1 cellular context compared by ENCODE assay signal in genomic region chr15:34099914-34100313, GRCh38.
TF ChIP-seq lines count a peak whose summit lies in the region.

No MANE protein-coding gene starts in this region.

TF ChIP-seq in GM23338, 12 proteins besides CTCF, POLR2A, EP300 and RAD21:
- no peak for TF ChIP-seq CREB1 (CRISPR knock-in tag; IDR thresholded peaks at IDR 0.05; ENCODE audit: low read depth)
- no peak for TF ChIP-seq ETS1 (IDR thresholded peaks at IDR 0.05)
- no peak for TF ChIP-seq EZH2 (IDR thresholded peaks at IDR 0.05; ENCODE audit: low read depth, unreplicated experiment)
- no peak for TF ChIP-seq ZNF331 (CRISPR knock-in tag; IDR thresholded peaks at IDR 0.05; ENCODE audit: low read depth)
- TF ChIP-seq, protein P1, sequence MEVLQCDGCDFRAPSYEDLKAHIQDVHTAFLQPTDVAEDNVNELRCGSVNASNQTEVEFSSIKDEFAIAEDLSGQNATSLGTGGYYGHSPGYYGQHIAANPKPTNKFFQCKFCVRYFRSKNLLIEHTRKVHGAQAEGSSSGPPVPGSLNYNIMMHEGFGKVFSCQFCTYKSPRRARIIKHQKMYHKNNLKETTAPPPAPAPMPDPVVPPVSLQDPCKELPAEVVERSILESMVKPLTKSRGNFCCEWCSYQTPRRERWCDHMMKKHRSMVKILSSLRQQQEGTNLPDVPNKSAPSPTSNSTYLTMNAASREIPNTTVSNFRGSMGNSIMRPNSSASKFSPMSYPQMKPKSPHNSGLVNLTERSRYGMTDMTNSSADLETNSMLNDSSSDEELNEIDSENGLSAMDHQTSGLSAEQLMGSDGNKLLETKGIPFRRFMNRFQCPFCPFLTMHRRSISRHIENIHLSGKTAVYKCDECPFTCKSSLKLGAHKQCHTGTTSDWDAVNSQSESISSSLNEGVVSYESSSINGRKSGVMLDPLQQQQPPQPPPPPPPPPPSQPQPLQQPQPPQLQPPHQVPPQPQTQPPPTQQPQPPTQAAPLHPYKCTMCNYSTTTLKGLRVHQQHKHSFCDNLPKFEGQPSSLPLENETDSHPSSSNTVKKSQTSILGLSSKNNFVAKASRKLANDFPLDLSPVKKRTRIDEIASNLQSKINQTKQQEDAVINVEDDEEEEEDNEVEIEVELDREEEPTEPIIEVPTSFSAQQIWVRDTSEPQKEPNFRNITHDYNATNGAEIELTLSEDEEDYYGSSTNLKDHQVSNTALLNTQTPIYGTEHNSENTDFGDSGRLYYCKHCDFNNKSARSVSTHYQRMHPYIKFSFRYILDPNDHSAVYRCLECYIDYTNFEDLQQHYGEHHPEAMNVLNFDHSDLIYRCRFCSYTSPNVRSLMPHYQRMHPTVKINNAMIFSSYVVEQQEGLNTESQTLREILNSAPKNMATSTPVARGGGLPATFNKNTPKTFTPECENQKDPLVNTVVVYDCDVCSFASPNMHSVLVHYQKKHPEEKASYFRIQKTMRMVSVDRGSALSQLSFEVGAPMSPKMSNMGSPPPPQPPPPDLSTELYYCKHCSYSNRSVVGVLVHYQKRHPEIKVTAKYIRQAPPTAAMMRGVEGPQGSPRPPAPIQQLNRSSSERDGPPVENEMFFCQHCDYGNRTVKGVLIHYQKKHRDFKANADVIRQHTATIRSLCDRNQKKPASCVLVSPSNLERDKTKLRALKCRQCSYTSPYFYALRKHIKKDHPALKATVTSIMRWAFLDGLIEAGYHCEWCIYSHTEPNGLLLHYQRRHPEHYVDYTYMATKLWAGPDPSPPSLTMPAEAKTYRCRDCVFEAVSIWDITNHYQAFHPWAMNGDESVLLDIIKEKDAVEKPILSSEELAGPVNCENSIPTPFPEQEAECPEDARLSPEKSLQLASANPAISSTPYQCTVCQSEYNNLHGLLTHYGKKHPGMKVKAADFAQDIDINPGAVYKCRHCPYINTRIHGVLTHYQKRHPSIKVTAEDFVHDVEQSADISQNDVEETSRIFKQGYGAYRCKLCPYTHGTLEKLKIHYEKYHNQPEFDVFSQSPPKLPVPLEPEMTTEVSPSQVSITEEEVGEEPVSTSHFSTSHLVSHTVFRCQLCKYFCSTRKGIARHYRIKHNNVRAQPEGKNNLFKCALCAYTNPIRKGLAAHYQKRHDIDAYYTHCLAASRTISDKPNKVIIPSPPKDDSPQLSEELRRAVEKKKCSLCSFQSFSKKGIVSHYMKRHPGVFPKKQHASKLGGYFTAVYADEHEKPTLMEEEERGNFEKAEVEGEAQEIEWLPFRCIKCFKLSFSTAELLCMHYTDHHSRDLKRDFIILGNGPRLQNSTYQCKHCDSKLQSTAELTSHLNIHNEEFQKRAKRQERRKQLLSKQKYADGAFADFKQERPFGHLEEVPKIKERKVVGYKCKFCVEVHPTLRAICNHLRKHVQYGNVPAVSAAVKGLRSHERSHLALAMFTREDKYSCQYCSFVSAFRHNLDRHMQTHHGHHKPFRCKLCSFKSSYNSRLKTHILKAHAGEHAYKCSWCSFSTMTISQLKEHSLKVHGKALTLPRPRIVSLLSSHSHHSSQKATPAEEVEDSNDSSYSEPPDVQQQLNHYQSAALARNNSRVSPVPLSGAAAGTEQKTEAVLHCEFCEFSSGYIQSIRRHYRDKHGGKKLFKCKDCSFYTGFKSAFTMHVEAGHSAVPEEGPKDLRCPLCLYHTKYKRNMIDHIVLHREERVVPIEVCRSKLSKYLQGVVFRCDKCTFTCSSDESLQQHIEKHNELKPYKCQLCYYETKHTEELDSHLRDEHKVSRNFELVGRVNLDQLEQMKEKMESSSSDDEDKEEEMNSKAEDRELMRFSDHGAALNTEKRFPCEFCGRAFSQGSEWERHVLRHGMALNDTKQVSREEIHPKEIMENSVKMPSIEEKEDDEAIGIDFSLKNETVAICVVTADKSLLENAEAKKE (CRISPR knock-in tag; IDR thresholded peaks at IDR 0.05), result no peak
- no peak for TF ChIP-seq JUNB (IDR thresholded peaks at IDR 0.05; ENCODE audit: unreplicated experiment)
- no peak for TF ChIP-seq STAT1 (IDR thresholded peaks at IDR 0.05; ENCODE audit: unreplicated experiment)
TF ChIP-seq in GM23338: peak in this region for 0.
